ENCODE assay signal across 8 cellular contexts in genomic region chr1:149811890-149812829, GRCh38. TPM values are rescaled to one million over a fixed set of nuclear protein-coding genes. Genes with fewer than 3 reads are reported as not detected.
DNase-seq lines count a peak whose midpoint lies in the region; ATAC-seq and TF ChIP-seq lines count a peak whose summit lies in the region.
"Not testable (repeated sequence)": the region's sequence is repeated elsewhere in the genome, so short reads cannot be mapped to it uniquely, and the experiment has no call there.

No MANE protein-coding gene starts in this region.

- not testable (repeated sequence) for H2BK5ac ChIP-seq in mesenchymal stem cell (ENCODE audit: low read depth, low read length, poor library complexity, severe bottlenecking)

- not testable (repeated sequence) for H3K23ac ChIP-seq in mesenchymal stem cell (ENCODE audit: low read length in 2 of 2)

- not testable (repeated sequence) for H2BK15ac ChIP-seq in mesenchymal stem cell (ENCODE audit: low read depth, poor library complexity, severe bottlenecking)

- H2AFZ ChIP-seq in mesenchymal stem cell (ENCODE audit: low read depth, low read length), result not testable (repeated sequence)

- H3K27me3 Mint-ChIP-seq in CD8-positive, alpha-beta memory T cell; effector memory CD8-positive, alpha-beta T cell: not testable (repeated sequence)

- H3K36me3 Mint-ChIP-seq in CD8-positive, alpha-beta memory T cell, result not testable (repeated sequence)
- H3K36me3 Mint-ChIP-seq in effector memory CD8-positive, alpha-beta T cell (ENCODE audit: insufficient read depth), result peaks cover 19% of the 10 kb centered on the region

- peak overlapping the region; percentile 77 for H3K4me2 ChIP-seq in mesenchymal stem cell (ENCODE audit: low read length, poor library complexity, severe bottlenecking)

- WGBS in mesenchymal stem cell, result under 1% methylated on average over 24 of the region's 55 CpGs

- CTCF ChIA-PET in CD8-positive, alpha-beta memory T cell (lab: Charles Lee), result interaction anchor here (1.3 kb wide), 1 partner anchor 75 kb away, joined by 3 read pairs; a partner anchor contains a TSS

- H3K14ac ChIP-seq in mesenchymal stem cell (ENCODE audit: low read length in 2 of 2), result not testable (repeated sequence)

- H3K79me1 ChIP-seq in mesenchymal stem cell (replicated peaks; ENCODE audit: low read length, poor library complexity, severe bottlenecking), result not testable (repeated sequence)

- H3K27ac ChIP-seq in CD8-positive, alpha-beta memory T cell (ENCODE audit: low read depth, low read length), result peak overlapping the region; percentile 64
- peak overlapping the region; percentile 84 for H3K27ac ChIP-seq in mesenchymal stem cell (ENCODE audit: low read length, poor library complexity, severe bottlenecking)

- H3K4me1 Mint-ChIP-seq in CD8-positive, alpha-beta memory T cell, result peaks cover 9 to 15% (median 13%) of the 10 kb centered on the region in 3 donors
- H3K4me1 Mint-ChIP-seq in effector memory CD8-positive, alpha-beta T cell (ENCODE audit: low read depth in 2 of 2), result not testable (repeated sequence)

- peak; percentile 60 to 92 (median 90) for DNase-seq in CD8-positive, alpha-beta memory T cell
- peak; percentile 54 for DNase-seq in GM20000 (ENCODE audit: low spot score)
- DNase-seq in HS-27A (ENCODE audit: low read depth), result peak; percentile 38
- peak; percentile 43 for DNase-seq in NK-92 (lab: John Stamatoyannopoulos, UW; ENCODE audit: unreplicated experiment)
- peak; percentile 47 to 62 for DNase-seq in activated CD8-positive, alpha-beta memory T cell treated with anti-CD3 and anti-CD28 coated beads for 1 hour (ENCODE audit: extremely low read depth in 1 of 2, low read depth in 1 of 2)
- peak; percentile 79 to 88 (median 80) for DNase-seq in effector memory CD8-positive, alpha-beta T cell
- peak; percentile 95 for DNase-seq in mesenchymal stem cell
- peak; percentile 58 to 77 (median 61) for DNase-seq in stimulated activated CD4-positive, alpha-beta T cell treated with anti-CD3 and anti-CD28 coated beads, TNF-alpha, amount 100 ng/mL, for 48 hours (ENCODE audit: low read depth in 3 of 3)

- H3K9me3 Mint-ChIP-seq in CD8-positive, alpha-beta memory T cell; effector memory CD8-positive, alpha-beta T cell: not testable (repeated sequence)

- H2BK120ac ChIP-seq in mesenchymal stem cell (ENCODE audit: low read depth, low read length), result not testable (repeated sequence)

- H4K91ac ChIP-seq in mesenchymal stem cell (ENCODE audit: low read length), result not testable (repeated sequence)

- H2BK12ac ChIP-seq in mesenchymal stem cell (ENCODE audit: low read length in 2 of 2), result not testable (repeated sequence)

- not testable (repeated sequence) for H3K9me3 ChIP-seq in CD8-positive, alpha-beta memory T cell (ENCODE audit: low read length); mesenchymal stem cell (ENCODE audit: control insufficient read depth, low read length)

- not testable (repeated sequence) for H4K8ac ChIP-seq in mesenchymal stem cell (ENCODE audit: low read length)

- H3K9ac ChIP-seq in mesenchymal stem cell (ENCODE audit: low read length), result peak overlapping the region; percentile 74

- ATAC-seq in effector memory CD8-positive, alpha-beta T cell (replicated peaks), result peak; percentile 85

- not testable (repeated sequence) for H3K4ac ChIP-seq in mesenchymal stem cell (ENCODE audit: low read depth in 1 of 2, low read length in 2 of 2)

- peak overlapping the region; percentile 53 for H3K4me3 ChIP-seq in CD8-positive, alpha-beta memory T cell (ENCODE audit: low read length)
- H3K4me3 ChIP-seq in mesenchymal stem cell (ENCODE audit: insufficient read depth in 1 of 2, low read depth in 1 of 2, low read length in 2 of 2), result peak overlapping the region; percentile 46 to 73

- not testable (repeated sequence) for H3K4me1 ChIP-seq in CD8-positive, alpha-beta memory T cell (ENCODE audit: insufficient read depth, low read length); mesenchymal stem cell (ENCODE audit: control insufficient read depth, insufficient read depth, low read depth, low read length)

- POLR2A ChIA-PET in CD8-positive, alpha-beta memory T cell (lab: Charles Lee), result interaction anchor here (1.5 kb wide), 1 partner anchor 75 kb away, joined by 9 read pairs; a partner anchor contains a TSS

- not testable (repeated sequence) for H3K18ac ChIP-seq in mesenchymal stem cell (ENCODE audit: low read depth in 1 of 2, low read length in 2 of 2)

- H3K27me3 ChIP-seq in CD8-positive, alpha-beta memory T cell (ENCODE audit: insufficient read depth, low read length, poor library complexity, severe bottlenecking); mesenchymal stem cell (ENCODE audit: control insufficient read depth in 1 of 2, insufficient read depth in 1 of 2, low read length in 2 of 2): not testable (repeated sequence)

- not testable (repeated sequence) for TF ChIP-seq CTCF in GM20000 (IDR thresholded peaks at IDR 0.05; ENCODE audit: extremely low read depth, missing control alignments)

- not testable (repeated sequence) for H2AK5ac ChIP-seq in mesenchymal stem cell (ENCODE audit: low read length, severe bottlenecking)

- peak overlapping the region; percentile 94 to 99 (median 98) for H3K27ac Mint-ChIP-seq in CD8-positive, alpha-beta memory T cell
- H3K27ac Mint-ChIP-seq in effector memory CD8-positive, alpha-beta T cell, result peak overlapping the region; percentile 95 to 98

- peak overlapping the region; percentile 94 to 99 (median 97) for H3K4me3 Mint-ChIP-seq in CD8-positive, alpha-beta memory T cell
- H3K4me3 Mint-ChIP-seq in effector memory CD8-positive, alpha-beta T cell, result peak overlapping the region; percentile 89

- H3K36me3 ChIP-seq in CD8-positive, alpha-beta memory T cell (ENCODE audit: insufficient read depth, low read length); mesenchymal stem cell (ENCODE audit: control insufficient read depth in 1 of 2, insufficient read depth in 2 of 2, low read depth in 1 of 2, low read length in 2 of 2): not testable (repeated sequence)

RNA-seq across cellular contexts. Expression of gene FCGR1A, which starts 29.7 kb away (rescaled TPM):
- total RNA-seq in CD8-positive, alpha-beta memory T cell, result not detected
- polyA plus RNA-seq in CD8-positive, alpha-beta memory T cell, result not detected
- not detected for polyA plus RNA-seq in mesenchymal stem cell (2013, experiment 1 of 2)
- polyA plus RNA-seq in mesenchymal stem cell (2013, experiment 2 of 2), result not detected

Comparison
In these comparisons a context has a peak if more than half of its experiments do, and no peak if none do; other contexts are left out.
1. Peak in every context shown above with its lines: DNase-seq, ATAC-seq, H3K4me3 ChIP-seq and H3K27ac ChIP-seq.
2. DNase-seq: peak in every context shown above with its lines; median percentile 95 in mesenchymal stem cell; 90 in CD8-positive, alpha-beta memory T cell; 80 in effector memory CD8-positive, alpha-beta T cell; 61 in stimulated activated CD4-positive, alpha-beta T cell treated with anti-CD3 and anti-CD28 coated beads, TNF-alpha, amount 100 ng/mL, for 48 hours; 54 in activated CD8-positive, alpha-beta memory T cell treated with anti-CD3 and anti-CD28 coated beads for 1 hour; 54 in GM20000; 43 in NK-92; 38 in HS-27A.